1 cellular context compared by ENCODE assay signal in the genomic region with DNA sequence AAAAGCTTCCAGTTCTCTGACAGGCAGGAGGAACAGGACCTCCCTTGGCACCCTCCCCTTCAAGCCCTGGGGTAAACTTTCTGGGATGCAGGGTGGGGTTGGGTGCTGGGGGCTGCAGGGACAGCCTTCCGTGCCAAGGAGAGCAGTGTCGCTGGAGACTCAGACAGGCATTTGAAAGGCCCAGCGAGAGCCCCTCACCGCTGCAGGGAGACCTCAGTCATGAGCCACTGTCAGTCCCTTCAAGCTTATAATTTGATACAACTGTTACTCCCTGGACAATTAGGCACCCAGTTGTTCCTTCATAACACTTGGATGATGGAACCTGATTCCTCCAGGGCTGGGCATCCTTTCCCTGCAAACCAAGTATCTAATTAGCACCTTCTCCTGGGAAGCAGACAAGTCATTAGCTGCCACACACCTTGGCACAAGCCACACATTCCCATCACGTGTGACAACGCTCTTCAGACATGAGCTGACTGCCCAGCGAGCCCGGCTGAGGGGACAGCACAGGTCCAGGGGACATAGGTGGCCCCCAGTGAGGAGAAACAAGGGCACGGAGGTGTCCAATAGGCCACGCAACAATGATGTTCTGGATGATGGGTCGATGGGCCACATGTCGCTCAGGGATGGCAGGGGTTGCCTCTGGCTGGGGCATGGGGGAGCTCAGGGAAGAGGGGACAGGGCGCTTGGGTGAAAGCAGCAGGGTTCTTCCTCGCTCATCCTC.
TF ChIP-seq lines count a peak whose summit lies in the region.

No MANE protein-coding gene starts in this region.

TF ChIP-seq in H1, 55 proteins besides CTCF, POLR2A, EP300 and RAD21 (continued from another document):
- TF ChIP-seq, protein P1, sequence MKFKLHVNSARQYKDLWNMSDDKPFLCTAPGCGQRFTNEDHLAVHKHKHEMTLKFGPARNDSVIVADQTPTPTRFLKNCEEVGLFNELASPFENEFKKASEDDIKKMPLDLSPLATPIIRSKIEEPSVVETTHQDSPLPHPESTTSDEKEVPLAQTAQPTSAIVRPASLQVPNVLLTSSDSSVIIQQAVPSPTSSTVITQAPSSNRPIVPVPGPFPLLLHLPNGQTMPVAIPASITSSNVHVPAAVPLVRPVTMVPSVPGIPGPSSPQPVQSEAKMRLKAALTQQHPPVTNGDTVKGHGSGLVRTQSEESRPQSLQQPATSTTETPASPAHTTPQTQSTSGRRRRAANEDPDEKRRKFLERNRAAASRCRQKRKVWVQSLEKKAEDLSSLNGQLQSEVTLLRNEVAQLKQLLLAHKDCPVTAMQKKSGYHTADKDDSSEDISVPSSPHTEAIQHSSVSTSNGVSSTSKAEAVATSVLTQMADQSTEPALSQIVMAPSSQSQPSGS (IDR thresholded peaks at IDR 0.05; ENCODE audit: low read length) = no peak
- TF ChIP-seq BACH1 (IDR thresholded peaks at IDR 0.05; ENCODE audit: low read length) (no peak), SP2 (IDR thresholded peaks at IDR 0.05; ENCODE audit: low read length) (no peak), TEAD4 (IDR thresholded peaks at IDR 0.05; ENCODE audit: low read depth, low read length) (no peak)
